In genomic region chr14:77051101-77051500, GRCh38 we compare ENCODE assay signal across 12 cellular contexts. TPM values are rescaled to one million over a fixed set of nuclear protein-coding genes. Genes with fewer than 3 reads are reported as not detected.
DNase-seq lines count a peak whose midpoint lies in the region; ATAC-seq and TF ChIP-seq lines count a peak whose summit lies in the region.
"Had no signal": no experiment of that assay in that cellular context is flagged by ENCODE, and none has a peak within 500 bp of the region (broad histone marks: within the 10 kb centered on the region; RNA-seq: fewer than 3 reads in every experiment).

No MANE protein-coding gene starts in this region.

- H3K4me1 Mint-ChIP-seq in endodermal cell = peaks cover 4% of the 10 kb centered on the region

- peak overlapping the region in 1 of 5 donors; percentile 8 for H3K9ac ChIP-seq in subcutaneous abdominal adipose tissue (ENCODE audit: low read length in 5 of 5)
- H3K9ac ChIP-seq in endodermal cell (ENCODE audit: extremely low read depth, low read length, poor library complexity, severe bottlenecking) = no peak overlapping the region
- H3K9ac ChIP-seq: KMS-11 had no signal

- no peaks in the 10 kb centered on the region for H3K79me2 ChIP-seq in OCI-LY7 (ENCODE audit: insufficient read depth, low read depth, low read length)

- TF ChIP-seq CTCF in Peyer's patch (IDR thresholded peaks at IDR 0.05) = no peak
- no peak for TF ChIP-seq CTCF in mucosa of descending colon (IDR thresholded peaks at IDR 0.05)
- no peak for TF ChIP-seq CTCF in endodermal cell (conservative IDR thresholded peaks at IDR 0.05)
- TF ChIP-seq CTCF in OCI-LY7 (conservative IDR thresholded peaks at IDR 0.05; ENCODE audit: low read length) = no peak

- no peak overlapping the region for H3K4me3 Mint-ChIP-seq in endodermal cell
- H3K4me3 Mint-ChIP-seq: activated B cell treated with CpG ODN at 0.5 μM for 24 hours; CD4-positive, CD25-positive, alpha-beta regulatory T cell had no signal

- 73 to 80% methylated on average over 7 to 11 of the region's 11 CpGs for WGBS in endodermal cell (ENCODE audit: insufficient coverage in 1 of 2, insufficient read length in 1 of 2), 2 experiments

- DNase-seq in Peyer's patch (peak in 1 of 3 donors; percentile 73), globus pallidus (ENCODE audit: low spot score) (peak; percentile 45), mucosa of descending colon (peak in 2 of 3 donors; percentile 53 to 78), endodermal cell (no peak), OCI-LY7 (ENCODE audit: low spot score) (no peak), cortex of kidney (lab: John Stamatoyannopoulos, UW) (no peak)
- DNase-seq: activated B cell treated with CpG ODN at 0.5 μM for 24 hours; CD4-positive, CD25-positive, alpha-beta regulatory T cell; stimulated activated CD4-positive, alpha-beta T cell treated with anti-CD3 and anti-CD28 coated beads, Interleukin-1b, Interleukin-23, amount 100 ng/mL, for 48 hours had no signal

- ATAC-seq in mucosa of descending colon (peak; percentile 77), GM21515 (IDR thresholded peaks at IDR 0.05; ENCODE audit: unreplicated experiment) (no peak)

- peaks cover 0 to 2% (median 0%) of the 10 kb centered on the region in 4 donors for H3K9me3 ChIP-seq in Peyer's patch
- H3K9me3 ChIP-seq in mucosa of descending colon = peaks cover 3% of the 10 kb centered on the region
- H3K9me3 ChIP-seq in subcutaneous abdominal adipose tissue (ENCODE audit: control insufficient read depth in 5 of 5, low read length in 5 of 5) = peaks cover 0 to 3% (median 3%) of the 10 kb centered on the region in 5 donors
- peaks cover 3% of the 10 kb centered on the region for H3K9me3 ChIP-seq in endodermal cell (ENCODE audit: control insufficient read depth, low read length)
- H3K9me3 ChIP-seq in OCI-LY7 (ENCODE audit: low read length) = no peaks in the 10 kb centered on the region

- H3K27me3 ChIP-seq in Peyer's patch (no peaks in the 10 kb centered on the region), subcutaneous abdominal adipose tissue (ENCODE audit: control insufficient read depth in 5 of 5, insufficient read depth in 4 of 5, low read length in 5 of 5) (no peaks in the 10 kb centered on the region), endodermal cell (ENCODE audit: control insufficient read depth, insufficient read depth, low read length, poor library complexity, severe bottlenecking) (no peaks in the 10 kb centered on the region)

- H2AFZ ChIP-seq in OCI-LY7 (ENCODE audit: low read length) = no peak overlapping the region

- H3K9me2 ChIP-seq in OCI-LY7 (ENCODE audit: insufficient read depth, low read length) = no peaks in the 10 kb centered on the region

- peak overlapping the region; percentile 29 to 70 (median 38) for H3K27ac ChIP-seq in Peyer's patch
- peak overlapping the region; percentile 71 for H3K27ac ChIP-seq in subcutaneous abdominal adipose tissue (ENCODE audit: low read depth, low read length)
- no peak overlapping the region for H3K27ac ChIP-seq in endodermal cell (ENCODE audit: low read depth, low read length)
- no peak overlapping the region for H3K27ac ChIP-seq in OCI-LY7 (ENCODE audit: low read depth, low read length, poor library complexity, severe bottlenecking)
- H3K27ac ChIP-seq: KMS-11 had no signal

- BruUV-seq in OCI-LY7 (replicated peaks; lab: Mats Ljungman, UMichigan) = no TSS peak

- H3K36me3 Mint-ChIP-seq in endodermal cell (ENCODE audit: low read depth) = no peaks in the 10 kb centered on the region
- H3K36me3 Mint-ChIP-seq: CD4-positive, CD25-positive, alpha-beta regulatory T cell had no signal

- POLR2A ChIA-PET in OCI-LY7 (lab: Charles Lee) = interaction anchor here (2.4 kb wide), 1 partner anchor 11 kb away, joined by 7 read pairs; no protein-coding TSS in a partner anchor

- TF ChIP-seq POLR2A in Peyer's patch (IDR thresholded peaks at IDR 0.05) = no peak

- no peaks in the 10 kb centered on the region for H3K36me3 ChIP-seq in Peyer's patch
- H3K36me3 ChIP-seq in mucosa of descending colon (ENCODE audit: low read depth) = no peaks in the 10 kb centered on the region
- no peaks in the 10 kb centered on the region for H3K36me3 ChIP-seq in subcutaneous abdominal adipose tissue (ENCODE audit: control insufficient read depth in 5 of 5, insufficient read depth in 5 of 5, low read length in 5 of 5)
- no peaks in the 10 kb centered on the region for H3K36me3 ChIP-seq in endodermal cell (ENCODE audit: control insufficient read depth, insufficient read depth, low read length)
- H3K36me3 ChIP-seq in OCI-LY7 (ENCODE audit: insufficient read depth, low read length) = no peaks in the 10 kb centered on the region

- intact Hi-C loops in mucosa of descending colon (cut with DNase I, micrococcal nuclease) (loop anchor here (5.0 kb wide), 2 partner anchors 134 to 174 kb away; no protein-coding TSS in a partner anchor), OCI-LY7 (cut with micrococcal nuclease; ENCODE audit: unreplicated experiment) (no loop called here)

- H4K20me1 ChIP-seq in OCI-LY7 (ENCODE audit: insufficient read depth, low read length) = no peaks in the 10 kb centered on the region

- no peak overlapping the region for H3K4me3 ChIP-seq in Peyer's patch
- H3K4me3 ChIP-seq in mucosa of descending colon = no peak overlapping the region
- peak overlapping the region in 1 of 5 donors; percentile 4 for H3K4me3 ChIP-seq in subcutaneous abdominal adipose tissue (ENCODE audit: low read depth in 1 of 5, low read length in 5 of 5)
- no peak overlapping the region for H3K4me3 ChIP-seq in endodermal cell (ENCODE audit: low read length)
- no peak overlapping the region for H3K4me3 ChIP-seq in OCI-LY7 (ENCODE audit: low read depth, low read length, poor library complexity, severe bottlenecking)

- no peak overlapping the region for H3K27ac Mint-ChIP-seq in endodermal cell
- H3K27ac Mint-ChIP-seq: activated B cell treated with CpG ODN at 0.5 μM for 24 hours had no signal

- no peak overlapping the region for H3K4me2 ChIP-seq in OCI-LY7 (ENCODE audit: low read length)
- H3K4me2 ChIP-seq: KMS-11 had no signal

- H3K4me1 ChIP-seq in Peyer's patch (peaks cover 0 to 32% (median 5%) of the 10 kb centered on the region in 4 donors), mucosa of descending colon (ENCODE audit: low read depth) (peaks cover 16% of the 10 kb centered on the region), subcutaneous abdominal adipose tissue (ENCODE audit: control insufficient read depth in 5 of 5, insufficient read depth in 5 of 5, low read length in 5 of 5) (peaks cover 3 to 39% (median 35%) of the 10 kb centered on the region in 5 donors), endodermal cell (ENCODE audit: control insufficient read depth, insufficient read depth, low read length) (no peaks in the 10 kb centered on the region), OCI-LY7 (ENCODE audit: insufficient read depth, low read length, poor library complexity, severe bottlenecking) (peaks cover 4% of the 10 kb centered on the region)

- H3K9me3 Mint-ChIP-seq in endodermal cell = peaks cover 5% of the 10 kb centered on the region
- H3K9me3 Mint-ChIP-seq: activated B cell treated with CpG ODN at 0.5 μM for 24 hours; CD4-positive, CD25-positive, alpha-beta regulatory T cell had no signal

- H3K27me3 Mint-ChIP-seq in endodermal cell (ENCODE audit: insufficient read depth) = peaks cover 7% of the 10 kb centered on the region
- H3K27me3 Mint-ChIP-seq: activated B cell treated with CpG ODN at 0.5 μM for 24 hours; CD4-positive, CD25-positive, alpha-beta regulatory T cell had no signal

- CTCF ChIA-PET in OCI-LY7 (lab: Charles Lee; ENCODE audit: unreplicated experiment) = interaction anchor here (0.6 to 0.9 kb wide), 2 partner anchors 23 to 89 kb away, joined by 3 read pairs; no protein-coding TSS in a partner anchor

RNA-seq across cellular contexts. Expression of gene IRF2BPL, which starts 22.6 kb away (rescaled TPM):
- total RNA-seq in Peyer's patch = 10 to 100 TPM; 10.3 to 20.6 (median 16.4) TPM
- total RNA-seq in mucosa of descending colon = 10 to 100 TPM; 15.1 to 74.1 (median 19.3) TPM
- total RNA-seq in endodermal cell = 10 to 100 TPM; 34.2 to 44.3 TPM
- polyA plus RNA-seq in endodermal cell (2013, experiment 1 of 2) = 74.1 TPM
- polyA plus RNA-seq in endodermal cell (2013, experiment 2 of 2) = 75.5 TPM
- total RNA-seq in OCI-LY7 (2014; rRNA removed; shearing (Covaris generic)) = 18.8 and 25.8 TPM in 2 replicates
- 23.7 and 23.8 TPM in 2 replicates for total RNA-seq in OCI-LY7 (2022)

RNA-seq across cellular contexts. Expression of gene CIPC, which starts 47.0 kb away (rescaled TPM):
- total RNA-seq in Peyer's patch = 10 to 100 TPM; 22.3 to 66.7 (median 52.1) TPM
- total RNA-seq in mucosa of descending colon = 10 to 100 TPM; 45.7 to 84.9 (median 61.0) TPM
- total RNA-seq in endodermal cell = 10 to 100 TPM; 16.2 to 22.5 TPM
- polyA plus RNA-seq in endodermal cell (2013, experiment 1 of 2) = 19.9 TPM
- 21.3 TPM for polyA plus RNA-seq in endodermal cell (2013, experiment 2 of 2)
- 31.7 and 43.4 TPM in 2 replicates for total RNA-seq in OCI-LY7 (2014; rRNA removed; shearing (Covaris generic))
- 20.9 and 24.1 TPM in 2 replicates for total RNA-seq in OCI-LY7 (2022)

Comparison
In these comparisons a context has a peak if more than half of its experiments do, and no peak if none do; other contexts are left out.
1. DNase-seq: peak in globus pallidus (single experiment) and mucosa of descending colon (2 of 3); none in endodermal cell (single experiment), OCI-LY7 (single experiment) and cortex of kidney (single experiment).
2. H3K27ac ChIP-seq: peak in Peyer's patch (4 of 4) and subcutaneous abdominal adipose tissue (single experiment); none in endodermal cell (single experiment) and OCI-LY7 (single experiment).